In genomic region chr3:33093847-33094246, GRCh38 we compare ENCODE assay signal across 19 cellular contexts.
"Had no signal": no experiment of that assay in that cellular context is flagged by ENCODE, and none has a peak within 500 bp of the region (broad histone marks: within the 10 kb centered on the region; RNA-seq: fewer than 3 reads in every experiment).

No MANE protein-coding gene starts in this region.

- ATAC-seq: left cardiac atrium, lower lobe of right lung had no signal

- H3K4me3 Mint-ChIP-seq: mesothelial cell of epicardium had no signal

- H3K9me3 ChIP-seq: adrenal gland, esophagus muscularis mucosa, lower lobe of right lung, neutrophil, tibial nerve, vagina had no signal

- H3K27ac Mint-ChIP-seq: mesothelial cell of epicardium had no signal

- H3K27me3 ChIP-seq: adrenal gland, cardiac muscle cell, esophagus muscularis mucosa, neutrophil, tibial nerve, vagina had no signal

- H3K27ac ChIP-seq: adrenal gland, cardiac muscle cell, esophagus muscularis mucosa, lower lobe of right lung, neutrophil, tibial nerve, vagina had no signal

- DNase-seq: activated CD4-positive, alpha-beta T cell treated with anti-CD3 and anti-CD28 coated beads for 1 hour; activated CD4-positive, alpha-beta T cell treated with anti-CD3 and anti-CD28 coated beads, Interleukin-2, amount 50 U/mL, for 4 hours; activated effector memory CD4-positive, alpha-beta T cell treated with anti-CD3 and anti-CD28 coated beads, Interleukin-2, amount 50 U/mL, for 16 hours; adrenal gland; left cardiac atrium; lower lobe of right lung; posterior cingulate gyrus; stimulated activated CD4-positive, alpha-beta T cell treated with anti-CD3 and anti-CD28 coated beads, Interleukin-15, amount 100 ng/mL, for 24 hours; stimulated activated CD4-positive, alpha-beta T cell treated with anti-CD3 and anti-CD28 coated beads, Interleukin-4, amount 100 ng/mL, for 1 hour; stimulated activated naive CD4-positive, alpha-beta T cell treated with Interleukin-2 at 50 U/mL for 16 hours; substantia nigra; T-helper 9 cell had no signal

- H3K4me3 ChIP-seq: adrenal gland, cardiac muscle cell, esophagus muscularis mucosa, lower lobe of right lung, tibial nerve, vagina had no signal

- H3K9me3 Mint-ChIP-seq: activated naive CD4-positive, alpha-beta T cell treated with anti-CD3 and anti-CD28 coated beads, Interleukin-2, amount 50 U/mL, for 24 hours had no signal

- H3K27me3 Mint-ChIP-seq: activated naive CD4-positive, alpha-beta T cell treated with anti-CD3 and anti-CD28 coated beads, Interleukin-2, amount 50 U/mL, for 24 hours had no signal
